Comparison of ENCODE assay signal across 26 cellular contexts in genomic region chr2:159042115-159042850, GRCh38.
DNase-seq lines count a peak whose midpoint lies in the region; ATAC-seq and TF ChIP-seq lines count a peak whose summit lies in the region.
"Had no signal": no experiment of that assay in that cellular context is flagged by ENCODE, and none has a peak within 500 bp of the region (broad histone marks: within the 10 kb centered on the region; RNA-seq: fewer than 3 reads in every experiment).

No MANE protein-coding gene starts in this region.

- no peak overlapping the region for H3K27ac ChIP-seq in lung (ENCODE audit: low read depth in 1 of 2, low read length in 1 of 2)
- H3K27ac ChIP-seq: A549, esophagus muscularis mucosa, psoas muscle, thoracic aorta had no signal

- intact Hi-C loops in Right ventricle myocardium inferior (cut with DNase I) (no loop called here), cardiac septum (cut with DNase I) (no loop called here)

- H3K4me3 ChIP-seq in lung: no peak overlapping the region
- H3K4me3 ChIP-seq: A549, esophagus muscularis mucosa, GM23338, psoas muscle, thoracic aorta had no signal

- H3K27me3 ChIP-seq in lung (ENCODE audit: control insufficient read depth, insufficient read depth): no peaks in the 10 kb centered on the region
- H3K27me3 ChIP-seq: esophagus muscularis mucosa had no signal

- H3K9me3 Mint-ChIP-seq in chondrocyte (ENCODE audit: low read depth): peaks cover 8% of the 10 kb centered on the region
- H3K9me3 Mint-ChIP-seq: activated T-helper 1 cell treated with anti-CD3 and anti-CD28 coated beads, Interleukin-12 subunit alpha, Interleukin-12 subunit beta, Interleukin-2, Interleukin-4 antibody, amounts not matched to agents 30 ng/mL and 10 ng/mL and 1 ng/mL, durations not matched to agents 14 hours and 24 hours and 36 hours had no signal

- TF ChIP-seq CTCF in lung (IDR thresholded peaks at IDR 0.05; ENCODE audit: control extremely low read depth, extremely low read depth): no peak
- no peak for TF ChIP-seq CTCF in chondrocyte (IDR thresholded peaks at IDR 0.05)

- H3K4me1 ChIP-seq in lung (ENCODE audit: control insufficient read depth in 2 of 2, insufficient read depth in 2 of 2, low read length in 2 of 2): peaks cover 16 to 21% of the 10 kb centered on the region in 2 donors
- H3K4me1 ChIP-seq: psoas muscle had no signal

- peaks cover 0 to 3% of the 10 kb centered on the region in 2 donors for H3K36me3 ChIP-seq in lung (ENCODE audit: control insufficient read depth in 2 of 2, insufficient read depth in 2 of 2, low read length in 2 of 2)
- H3K36me3 ChIP-seq: thoracic aorta had no signal

- no peak overlapping the region for H3K27ac Mint-ChIP-seq in chondrocyte (ENCODE audit: unreplicated experiment)
- H3K27ac Mint-ChIP-seq: activated T-helper 1 cell treated with anti-CD3 and anti-CD28 coated beads, Interleukin-12 subunit alpha, Interleukin-12 subunit beta, Interleukin-2, Interleukin-4 antibody, amounts not matched to agents 30 ng/mL and 10 ng/mL and 1 ng/mL, durations not matched to agents 14 hours and 24 hours and 36 hours; B cell; GM23338; stimulated activated memory B cell treated with anti-CD40 and anti-IgM and Interleukin-4, amounts not matched to agents 10 μg/mL and 1 μg/mL and 100 μg/mL, for 72 hours had no signal

- DNase-seq in Right ventricle myocardium inferior (ENCODE audit: missing footprints): no peak
- DNase-seq in cardiac septum (ENCODE audit: low spot score): no peak
- peak; percentile 51 for DNase-seq in lung (ENCODE audit: low spot score)
- no peak for DNase-seq in activated CD8-positive, alpha-beta memory T cell treated with anti-CD3 and anti-CD28 coated beads, Interleukin-2, amount 50 U/mL, for 4 hours
- DNase-seq in chondrocyte (ENCODE audit: low spot score): no peak
- no peak for DNase-seq in glomerular visceral epithelial cell (ENCODE audit: extremely low spot score)
- DNase-seq: activated CD4-positive, alpha-beta T cell treated with anti-CD3 and anti-CD28 coated beads for 48 hours; activated naive CD4-positive, alpha-beta T cell treated with anti-CD3 and anti-CD28 coated beads, Interleukin-2, amount 50 U/mL, for 16 hours; Kasumi-1; left cardiac atrium; NCI-H1048; NCI-H1930; NCI-H510A; psoas muscle; small intestine; stimulated activated CD4-positive, alpha-beta T cell treated with anti-CD3 and anti-CD28 coated beads, Interleukin-2, amount 100 ng/mL, for 24 hours had no signal

- H3K4me1 Mint-ChIP-seq in chondrocyte (ENCODE audit: low read depth): peaks cover 33% of the 10 kb centered on the region
- H3K4me1 Mint-ChIP-seq: B cell; stimulated activated memory B cell treated with anti-CD40 and anti-IgM and Interleukin-4, amounts not matched to agents 10 μg/mL and 1 μg/mL and 100 μg/mL, for 72 hours had no signal

- peaks cover 0 to 4% of the 10 kb centered on the region in 2 donors for H3K9me3 ChIP-seq in lung (ENCODE audit: control insufficient read depth in 2 of 2, insufficient read depth in 1 of 2, low read length in 1 of 2)
- H3K9me3 ChIP-seq: esophagus muscularis mucosa, psoas muscle, thoracic aorta had no signal

- peaks cover 4% of the 10 kb centered on the region for H3K36me3 Mint-ChIP-seq in chondrocyte (ENCODE audit: low read depth)
- H3K36me3 Mint-ChIP-seq: stimulated activated memory B cell treated with anti-CD40 and anti-IgM and Interleukin-4, amounts not matched to agents 10 μg/mL and 1 μg/mL and 100 μg/mL, for 72 hours had no signal

- ATAC-seq in Right ventricle myocardium inferior: peak; percentile 55
- ATAC-seq in esophagus mucosa: peak; percentile 85
- no peak for ATAC-seq in lung (ENCODE audit: insufficient read depth, low FRiP score)
- no peak for ATAC-seq in GM18858 (IDR thresholded peaks at IDR 0.05; ENCODE audit: unreplicated experiment)
- ATAC-seq: A549; GM23338; Panc1; psoas muscle; stimulated activated memory B cell treated with anti-CD40 and anti-IgM and Interleukin-4, amounts not matched to agents 10 μg/mL and 1 μg/mL and 100 μg/mL, for 72 hours had no signal

- H3K27me3 Mint-ChIP-seq in chondrocyte (ENCODE audit: low read depth): no peaks in the 10 kb centered on the region

- 72 to 88% methylated on average over 13 of the region's 13 CpGs for WGBS in lung, 2 donors

- H3K4me3 Mint-ChIP-seq in chondrocyte (ENCODE audit: unreplicated experiment): no peak overlapping the region
- H3K4me3 Mint-ChIP-seq: activated T-helper 1 cell treated with anti-CD3 and anti-CD28 coated beads, Interleukin-12 subunit alpha, Interleukin-12 subunit beta, Interleukin-2, Interleukin-4 antibody, amounts not matched to agents 30 ng/mL and 10 ng/mL and 1 ng/mL, durations not matched to agents 14 hours and 24 hours and 36 hours; B cell; GM23338; stimulated activated memory B cell treated with anti-CD40 and anti-IgM and Interleukin-4, amounts not matched to agents 10 μg/mL and 1 μg/mL and 100 μg/mL, for 72 hours had no signal

Comparison
In these comparisons a context has a peak if more than half of its experiments do, and no peak if none do; other contexts are left out.
1. ATAC-seq: peak in Right ventricle myocardium inferior (single experiment) and esophagus mucosa (single experiment); none in lung (single experiment) and GM18858 (single experiment).